20 cellular contexts compared by ENCODE assay signal in genomic region chr7:773622-773915, GRCh38. TPM values are rescaled to one million over a fixed set of nuclear protein-coding genes. Genes with fewer than 3 reads are reported as not detected.
DNase-seq lines count a peak whose midpoint lies in the region; ATAC-seq, FAIRE-seq and TF ChIP-seq lines count a peak whose summit lies in the region.
"Had no signal": no experiment of that assay in that cellular context is flagged by ENCODE, and none has a peak within 500 bp of the region (broad histone marks: within the 10 kb centered on the region; RNA-seq: fewer than 3 reads in every experiment).

No MANE protein-coding gene starts in this region.

- H2BK120ac ChIP-seq in mesenchymal stem cell (ENCODE audit: low read depth, low read length) = no peak overlapping the region

- H3K4ac ChIP-seq in mesenchymal stem cell (ENCODE audit: low read depth in 1 of 2, low read length in 2 of 2) = no peak overlapping the region

- TF ChIP-seq RAD21 in K562 (CRISPR knock-in tag; conservative IDR thresholded peaks at IDR 0.05 in 1 of 2, IDR thresholded peaks at IDR 0.05 in 1 of 2) = no peak

- intact Hi-C loops in K562 (cut with micrococcal nuclease) = no loop called here

- no peak overlapping the region for H2BK12ac ChIP-seq in mesenchymal stem cell (ENCODE audit: low read length in 2 of 2)

- CTCF ChIA-PET in K562 (lab: Yijun Ruan, JAX; ENCODE audit: low intra/inter-chr PET ratio) = interaction anchor here (0.8 kb wide), 1 partner anchor 451 kb away, joined by 3 read pairs; no protein-coding TSS in a partner anchor

- peaks cover 8% of the 10 kb centered on the region; the same call in 1 of the 2 replicates for H3F3A ChIP-seq in GM23338 (replicated peaks; ENCODE audit: low read depth)

- H3K9ac ChIP-seq in K562 (ENCODE audit: insufficient read depth in 1 of 2, low read depth in 2 of 2, low read length in 2 of 2) = no peak overlapping the region; a peak in 1 of 4 replicates
- H3K9ac ChIP-seq in mesenchymal stem cell (ENCODE audit: low read length) = no peak overlapping the region
- H3K9ac ChIP-seq: BLaER1 had no signal

- H3K9me1 ChIP-seq in K562 (ENCODE audit: control insufficient read depth, insufficient read depth, low read length) = no peaks in the 10 kb centered on the region

- no peak for TF ChIP-seq EP300 in K562 (IDR thresholded peaks at IDR 0.05; ENCODE audit: low read length)

- H3K36me3 ChIP-seq in GM23338 (ENCODE audit: insufficient read depth) = peaks cover 6% of the 10 kb centered on the region; the same call in 1 of the 2 replicates
- peaks cover 89% of the 10 kb centered on the region for H3K36me3 ChIP-seq in K562 (ENCODE audit: control insufficient read depth, insufficient read depth, low read length)
- peaks cover 39 to 44% of the 10 kb centered on the region in 2 experiments for H3K36me3 ChIP-seq in mesenchymal stem cell (ENCODE audit: control insufficient read depth in 1 of 2, insufficient read depth in 2 of 2, low read depth in 1 of 2, low read length in 2 of 2)

- no peaks in the 10 kb centered on the region for H3K9me2 ChIP-seq in GM23338 (ENCODE audit: insufficient read depth)

- no peak for TF ChIP-seq POLR2A in K562 (conservative IDR thresholded peaks at IDR 0.05)

- no TSS peak for BruUV-seq in K562 (replicated peaks; lab: Mats Ljungman, UMichigan)

- no peak overlapping the region for H3K27ac Mint-ChIP-seq in GM23338
- H3K27ac Mint-ChIP-seq: B cell; CD4-positive, CD25-positive, alpha-beta regulatory T cell; CD8-positive, alpha-beta T cell had no signal

- FAIRE-seq in K562 (lab: Jason Lieb, UNC) = no peak
- FAIRE-seq in GM19239 (lab: Jason Lieb, UNC) = no peak
- FAIRE-seq: A204.1, G401.6, GM12892 had no signal

- peak overlapping the region; percentile 28 for H2AK5ac ChIP-seq in mesenchymal stem cell (ENCODE audit: low read length, severe bottlenecking)

- ATAC-seq in GM23338 (peak; percentile 12), K562 (no peak)
- ATAC-seq: CD8-positive, alpha-beta T cell had no signal

- POLR2A ChIA-PET in K562 (lab: Yijun Ruan, JAX) = interaction anchor here (1.0 kb wide), 1 partner anchor 12 kb away, joined by 3 read pairs; no protein-coding TSS in a partner anchor

- H3K4me3 ChIP-seq in GM23338 = no peak overlapping the region
- H3K4me3 ChIP-seq in K562 = no peak overlapping the region
- no peak overlapping the region for H3K4me3 ChIP-seq in mesenchymal stem cell (ENCODE audit: insufficient read depth in 1 of 2, low read depth in 1 of 2, low read length in 2 of 2)
- H3K4me3 ChIP-seq: BLaER1 had no signal

- 0 out of 2 replicates have a peak overlapping the region, but pooled peaks have one; percentile 26 for H3K27ac ChIP-seq in GM23338 (ENCODE audit: low read depth)
- no peak overlapping the region for H3K27ac ChIP-seq in K562 (ENCODE audit: extremely low read depth, low read depth, low read length)
- H3K27ac ChIP-seq in mesenchymal stem cell (ENCODE audit: low read length, poor library complexity, severe bottlenecking) = no peak overlapping the region
- H3K27ac ChIP-seq: 22Rv1, BLaER1, C4-2B had no signal

- in situ Hi-C loops in K562 (cut with MboI) = loop anchor here (10.0 kb wide), 1 partner anchor 459 kb away; no protein-coding TSS in a partner anchor

- H3K4me1 Mint-ChIP-seq in GM23338 = no peaks in the 10 kb centered on the region; the same call in 2 of the 3 replicates
- H3K4me1 Mint-ChIP-seq: B cell had no signal

- H3K4me2 ChIP-seq in GM23338 = no peak overlapping the region
- H3K4me2 ChIP-seq in K562 (ENCODE audit: insufficient read depth, low read length) = no peak overlapping the region
- H3K4me2 ChIP-seq in mesenchymal stem cell (ENCODE audit: low read length, poor library complexity, severe bottlenecking) = no peak overlapping the region
- H3K4me2 ChIP-seq: BLaER1 had no signal

- H2BK5ac ChIP-seq in mesenchymal stem cell (ENCODE audit: low read depth, low read length, poor library complexity, severe bottlenecking) = no peak overlapping the region

- peaks cover 24% of the 10 kb centered on the region for H3K79me1 ChIP-seq in mesenchymal stem cell (replicated peaks; ENCODE audit: low read length, poor library complexity, severe bottlenecking)

- no peak overlapping the region for H4K91ac ChIP-seq in mesenchymal stem cell (ENCODE audit: low read length)

- H4K20me1 ChIP-seq in GM23338 (replicated peaks; ENCODE audit: insufficient read depth) = peaks cover 14% of the 10 kb centered on the region; the same call in 1 of the 2 replicates
- no peaks in the 10 kb centered on the region for H4K20me1 ChIP-seq in K562 (replicated peaks; ENCODE audit: control insufficient read depth, insufficient read depth, low read length)

- H2AFZ ChIP-seq in GM23338 (no peak overlapping the region), K562 (ENCODE audit: low read depth, low read length) (no peak overlapping the region), mesenchymal stem cell (ENCODE audit: low read depth, low read length) (no peak overlapping the region)

- 93% methylated on average over 7 of the region's 12 CpGs for WGBS in K562 (ENCODE audit: insufficient coverage, low coverage, missing lambda C conversion rate)
- 98% methylated on average over 12 of the region's 12 CpGs for WGBS in mesenchymal stem cell

- no peak overlapping the region for H4K8ac ChIP-seq in mesenchymal stem cell (ENCODE audit: low read length)

- H3K14ac ChIP-seq in mesenchymal stem cell (ENCODE audit: low read length in 2 of 2) = no peak overlapping the region

- H3K27me3 Mint-ChIP-seq in GM23338 (ENCODE audit: insufficient read depth, low read depth, poor library complexity) = peaks cover 2% of the 10 kb centered on the region
- H3K27me3 Mint-ChIP-seq: B cell; CD4-positive, CD25-positive, alpha-beta regulatory T cell had no signal

- H3K18ac ChIP-seq in mesenchymal stem cell (ENCODE audit: low read depth in 1 of 2, low read length in 2 of 2) = no peak overlapping the region

- peaks cover 35% of the 10 kb centered on the region for H3K36me3 Mint-ChIP-seq in GM23338 (ENCODE audit: low read depth)

- no peak for DNase-seq in GM23338 (ENCODE audit: low spot score)
- no peak for DNase-seq in K562 (ENCODE audit: extremely low read depth in 1 of 4, low spot score in 3 of 4)
- no peak for DNase-seq in mesenchymal stem cell
- no peak for DNase-seq in GM19239 (ENCODE audit: insufficient read length, low spot score)
- DNase-seq in foreskin melanocyte = no peak
- DNase-seq in medulla oblongata (ENCODE audit: extremely low spot score) = no peak
- DNase-seq: Caco-2; CD4-positive, CD25-positive, alpha-beta regulatory T cell; CD8-positive, alpha-beta T cell; DMS153; DND-41; GOT3; HCEC 1CT had no signal

- no peak overlapping the region for H2BK15ac ChIP-seq in mesenchymal stem cell (ENCODE audit: low read depth, poor library complexity, severe bottlenecking)

- no peak overlapping the region for H3K4me3 Mint-ChIP-seq in GM23338
- H3K4me3 Mint-ChIP-seq: B cell; CD4-positive, CD25-positive, alpha-beta regulatory T cell; CD8-positive, alpha-beta T cell had no signal

- 0 out of 2 replicates have a peak, but pooled peaks cover 4% of the 10 kb centered on the region for H3K79me2 ChIP-seq in GM23338 (replicated peaks; ENCODE audit: insufficient read depth)
- H3K79me2 ChIP-seq in K562 (ENCODE audit: control insufficient read depth, insufficient read depth, low read length) = no peaks in the 10 kb centered on the region

- no peak overlapping the region for H3K23ac ChIP-seq in mesenchymal stem cell (ENCODE audit: low read length in 2 of 2)

- no peak for TF ChIP-seq CTCF in GM23338 (conservative IDR thresholded peaks at IDR 0.05; ENCODE audit: low read depth in 2 of 2)
- TF ChIP-seq CTCF in K562 (IDR thresholded peaks at IDR 0.05 in 2 of 3, conservative IDR thresholded peaks at IDR 0.05 in 1 of 3; ENCODE audit: insufficient read depth in 2 of 3, low read depth in 1 of 3, low read length in 3 of 3) = no peak

- no peaks in the 10 kb centered on the region for H3K9me3 ChIP-seq in K562 (replicated peaks; ENCODE audit: control insufficient read depth, insufficient read depth, low read depth, low read length)
- H3K9me3 ChIP-seq in mesenchymal stem cell (ENCODE audit: control insufficient read depth, low read length) = no peaks in the 10 kb centered on the region
- H3K9me3 ChIP-seq: BLaER1, Caco-2 had no signal

- H3K9me3 Mint-ChIP-seq in GM23338 = no peaks in the 10 kb centered on the region; the same call in 2 of the 3 replicates
- H3K9me3 Mint-ChIP-seq: CD4-positive, CD25-positive, alpha-beta regulatory T cell; CD8-positive, alpha-beta T cell had no signal

- H3K27me3 ChIP-seq in GM23338 (ENCODE audit: insufficient read depth) = no peaks in the 10 kb centered on the region
- no peaks in the 10 kb centered on the region for H3K27me3 ChIP-seq in K562 (ENCODE audit: control insufficient read depth in 2 of 2, insufficient read depth in 2 of 2, low read length in 2 of 2)
- H3K27me3 ChIP-seq in mesenchymal stem cell (ENCODE audit: control insufficient read depth in 1 of 2, insufficient read depth in 1 of 2, low read length in 2 of 2) = no peaks in the 10 kb centered on the region
- H3K27me3 ChIP-seq: BLaER1 had no signal

- H3K4me1 ChIP-seq in GM23338 (ENCODE audit: insufficient read depth) (no peaks in the 10 kb centered on the region), K562 (replicated peaks in 1 of 2; ENCODE audit: control insufficient read depth in 2 of 2, insufficient read depth in 2 of 2, low read length in 2 of 2) (peaks cover 0 to 16% of the 10 kb centered on the region in 2 experiments; a peak in 2 of 5 replicates), mesenchymal stem cell (ENCODE audit: control insufficient read depth, insufficient read depth, low read depth, low read length) (peaks cover 68% of the 10 kb centered on the region)

RNA-seq across cellular contexts. Expression of gene PRKAR1B, which starts 46.5 kb away (rescaled TPM):
- 34.7 and 36.7 TPM in 2 replicates for total RNA-seq in GM23338 (2014; rRNA removed; shearing (Covaris generic))
- polyA plus RNA-seq in GM23338 (2016; fragmentation: Nextera tagmentation; extraction: Ambion mirVana) (30.6 and 35.7 TPM in 2 replicates), K562 (2011; rRNA removed) (8.2 and 15.3 TPM in 2 replicates), K562 (2014; fragmentation: Illumina TruSeq; extraction: Trizol) (9.2 and 20.4 TPM in 2 replicates), K562 (2014; fragmentation: Nextera tagmentation; extraction: Ambion mirVana) (1 to 10 TPM in 1 of 2 experiments, under 1 TPM in 1; 0.99 to 1.2 TPM), K562 (2014; rRNA removed) (18.4 and 19.4 TPM in 2 replicates)
- total RNA-seq in K562 (2011; cell fraction: chromatin; rRNA removed; ENCODE audit: low replicate concordance) = 17.8 and 33.7 TPM in 2 replicates
- total RNA-seq in K562 (2011; cell fraction: nucleolus; rRNA removed) = 20.3 and 21.8 TPM in 2 replicates
- 13.3 and 14.8 TPM in 2 replicates for total RNA-seq in K562 (2011; cell fraction: nucleoplasm; rRNA removed)
- total RNA-seq in K562 (2014; rRNA removed) (28.8 and 37.6 TPM in 2 replicates), K562 (2014; rRNA removed; fragmentation: Illumina TruSeq; extraction: Trizol) (7.7 and 10.5 TPM in 2 replicates), K562 (2015; rRNA removed; fragmentation: Illumina TruSeq; extraction: Trizol) (11.8 and 12.7 TPM in 2 replicates), K562 (2021) (30.5 and 32.0 TPM in 2 replicates)
- 7.5 and 20.4 TPM in 2 replicates for polyA plus RNA-seq in K562 (2011; cell fraction: cytosol; rRNA removed)
- 8.1 and 20.7 TPM in 2 replicates for polyA plus RNA-seq in K562 (2011; cell fraction: nucleus; rRNA removed)
- polyA plus RNA-seq in K562 (2012) = 13.9 and 25.5 TPM in 2 replicates
- polyA minus RNA-seq in K562 (2011; rRNA and poly(A)+ RNA removed) = 21.0 and 32.5 TPM in 2 replicates
- polyA minus RNA-seq in K562 (2011; cell fraction: cytosol; rRNA and poly(A)+ RNA removed) = 11.3 and 17.8 TPM in 2 replicates
- polyA minus RNA-seq in K562 (2011; cell fraction: nucleus; rRNA and poly(A)+ RNA removed) = 8.5 and 9.8 TPM in 2 replicates
- polyA plus RNA-seq in mesenchymal stem cell (2013, experiment 1 of 2) = 5.7 TPM
- 5.0 TPM for polyA plus RNA-seq in mesenchymal stem cell (2013, experiment 2 of 2)

RNA-seq across cellular contexts. Expression of gene DNAAF5, which starts 47.1 kb away (rescaled TPM):
- 74.0 and 86.7 TPM in 2 replicates for total RNA-seq in GM23338 (2014; rRNA removed; shearing (Covaris generic))
- polyA plus RNA-seq in GM23338 (2016; fragmentation: Nextera tagmentation; extraction: Ambion mirVana) = 20.4 and 20.9 TPM in 2 replicates
- 43.7 and 77.7 TPM in 2 replicates for total RNA-seq in K562 (2011; cell fraction: chromatin; rRNA removed; ENCODE audit: low replicate concordance)
- 48.7 and 57.2 TPM in 2 replicates for total RNA-seq in K562 (2011; cell fraction: nucleolus; rRNA removed)
- 27.9 and 34.8 TPM in 2 replicates for total RNA-seq in K562 (2011; cell fraction: nucleoplasm; rRNA removed)
- total RNA-seq in K562 (2014; rRNA removed) = 35.3 and 61.8 TPM in 2 replicates
- total RNA-seq in K562 (2014; rRNA removed; fragmentation: Illumina TruSeq; extraction: Trizol) = 14.2 and 16.4 TPM in 2 replicates
- 19.1 and 20.8 TPM in 2 replicates for total RNA-seq in K562 (2015; rRNA removed; fragmentation: Illumina TruSeq; extraction: Trizol)
- 69.7 and 69.9 TPM in 2 replicates for total RNA-seq in K562 (2021)
- polyA plus RNA-seq in K562 (2011; rRNA removed) = 12.3 and 33.1 TPM in 2 replicates
- 24.9 and 63.1 TPM in 2 replicates for polyA plus RNA-seq in K562 (2011; cell fraction: cytosol; rRNA removed)
- polyA plus RNA-seq in K562 (2011; cell fraction: nucleus; rRNA removed) = 29.7 and 48.2 TPM in 2 replicates
- 35.7 and 58.0 TPM in 2 replicates for polyA plus RNA-seq in K562 (2012)
- polyA plus RNA-seq in K562 (2014; fragmentation: Illumina TruSeq; extraction: Trizol) = 20.3 and 41.8 TPM in 2 replicates
- polyA plus RNA-seq in K562 (2014; fragmentation: Nextera tagmentation; extraction: Ambion mirVana) = 1 to 10 TPM; 3.1 to 5.1 TPM
- 31.9 and 34.0 TPM in 2 replicates for polyA plus RNA-seq in K562 (2014; rRNA removed)
- polyA minus RNA-seq in K562 (2011; rRNA and poly(A)+ RNA removed) = 16.2 and 19.7 TPM in 2 replicates
- 41.6 and 44.6 TPM in 2 replicates for polyA minus RNA-seq in K562 (2011; cell fraction: cytosol; rRNA and poly(A)+ RNA removed)
- polyA minus RNA-seq in K562 (2011; cell fraction: nucleus; rRNA and poly(A)+ RNA removed) = 20.3 and 25.7 TPM in 2 replicates
- polyA plus RNA-seq in mesenchymal stem cell (2013, experiment 1 of 2) = 20.2 TPM
- 15.3 TPM for polyA plus RNA-seq in mesenchymal stem cell (2013, experiment 2 of 2)

RNA-seq across cellular contexts. Expression of gene SUN1, which starts 58.7 kb away (rescaled TPM):
- total RNA-seq in GM23338 (2014; rRNA removed; shearing (Covaris generic)) = 143 and 145 TPM in 2 replicates
- polyA plus RNA-seq in GM23338 (2016; fragmentation: Nextera tagmentation; extraction: Ambion mirVana) (57.9 and 63.3 TPM in 2 replicates), K562 (2011; rRNA removed) (132 and 143 TPM in 2 replicates), K562 (2014; fragmentation: Illumina TruSeq; extraction: Trizol) (62.3 and 88.2 TPM in 2 replicates), K562 (2014; fragmentation: Nextera tagmentation; extraction: Ambion mirVana) (10 to 100 TPM; 36.8 TPM), K562 (2014; rRNA removed) (105 and 119 TPM in 2 replicates)
- 527 and 872 TPM in 2 replicates for total RNA-seq in K562 (2011; cell fraction: chromatin; rRNA removed; ENCODE audit: low replicate concordance)
- total RNA-seq in K562 (2011; cell fraction: nucleolus; rRNA removed) = 542 and 585 TPM in 2 replicates
- total RNA-seq in K562 (2011; cell fraction: nucleoplasm; rRNA removed) = 348 and 489 TPM in 2 replicates
- total RNA-seq in K562 (2014; rRNA removed) (80.5 and 86.7 TPM in 2 replicates), K562 (2014; rRNA removed; fragmentation: Illumina TruSeq; extraction: Trizol) (38.9 and 42.3 TPM in 2 replicates), K562 (2015; rRNA removed; fragmentation: Illumina TruSeq; extraction: Trizol) (49.2 and 53.5 TPM in 2 replicates), K562 (2021) (81.9 and 101 TPM in 2 replicates)
- polyA plus RNA-seq in K562 (2011; cell fraction: cytosol; rRNA removed) = 249 and 254 TPM in 2 replicates
- polyA plus RNA-seq in K562 (2011; cell fraction: nucleus; rRNA removed) = 889 and 1,080 TPM in 2 replicates
- 107 and 112 TPM in 2 replicates for polyA plus RNA-seq in K562 (2012)
- 72.4 and 98.1 TPM in 2 replicates for polyA minus RNA-seq in K562 (2011; rRNA and poly(A)+ RNA removed)
- polyA minus RNA-seq in K562 (2011; cell fraction: cytosol; rRNA and poly(A)+ RNA removed) = 47.4 and 59.7 TPM in 2 replicates
- polyA minus RNA-seq in K562 (2011; cell fraction: nucleus; rRNA and poly(A)+ RNA removed) = 245 and 267 TPM in 2 replicates
- polyA plus RNA-seq in mesenchymal stem cell (2013, experiment 1 of 2) = 67.0 TPM
- polyA plus RNA-seq in mesenchymal stem cell (2013, experiment 2 of 2) = 68.6 TPM
